ENCODE assay signal across 7 cellular contexts in genomic region chr2:39665811-39666488, GRCh38. TPM values are rescaled to one million over a fixed set of nuclear protein-coding genes. Genes with fewer than 3 reads are reported as not detected.
A peak's percentile ranks its signal among the peaks of the same experiment; 100 is the strongest.
DNase-seq lines count a peak whose midpoint lies in the region; ATAC-seq and TF ChIP-seq lines count a peak whose summit lies in the region.

TMEM178A (plus strand) TSS chr2:39665917; CDS start chr2:39665975, 58 bp downstream.

- CTCF ChIA-PET in PC-9 (lab: Charles Lee) = no interaction called here

- peaks cover 24% of the 10 kb centered on the region for H3K27me3 Mint-ChIP-seq in nephron progenitor cell (ENCODE audit: low read depth, poor library complexity)

- H3K27me3 ChIP-seq in esophagus muscularis mucosa (peaks cover 0 to 45% (median 3%) of the 10 kb centered on the region in 4 donors), PC-9 (ENCODE audit: insufficient read depth, low read depth) (0 out of 2 replicates have a peak, but pooled peaks cover 4% of the 10 kb centered on the region)

- peaks cover 30% of the 10 kb centered on the region for H3K4me1 Mint-ChIP-seq in nephron progenitor cell

- peak within 1 kb of the TSS; percentile 94 for H3K4me3 Mint-ChIP-seq in nephron progenitor cell

- H3K4me2 ChIP-seq in PC-9 = no peak within 1 kb of the TSS

- no peaks in the 10 kb centered on the region for H3K9me2 ChIP-seq in PC-9 (ENCODE audit: insufficient read depth)

- no TSS peak for BruUV-seq in PC-9 (replicated peaks; lab: Mats Ljungman, UMichigan)

- peak within 1 kb of the TSS; percentile 87 for H3K27ac Mint-ChIP-seq in nephron progenitor cell

- H3K79me2 ChIP-seq in PC-9 (ENCODE audit: low read depth) = no peaks in the 10 kb centered on the region

- H3K36me3 Mint-ChIP-seq in nephron progenitor cell (ENCODE audit: low read depth) = no peaks in the 10 kb centered on the region

- H3K36me3 ChIP-seq in SK-N-MC (ENCODE audit: insufficient read depth, low read length) = no peaks in the 10 kb centered on the region
- H3K36me3 ChIP-seq in esophagus muscularis mucosa = no peaks in the 10 kb centered on the region
- H3K36me3 ChIP-seq in PC-9 (ENCODE audit: low read depth) = no peaks in the 10 kb centered on the region

- H3K4me1 ChIP-seq in esophagus muscularis mucosa (peaks cover 14 to 32% (median 22%) of the 10 kb centered on the region in 4 donors), PC-9 (replicated peaks; ENCODE audit: insufficient read depth) (no peaks in the 10 kb centered on the region)

- H3K27ac ChIP-seq in SK-N-MC (no peak within 1 kb of the TSS), esophagus muscularis mucosa (replicated peaks in 1 of 4) (peak within 1 kb of the TSS in 3 of 4 donors; percentile 9 to 60 (median 50)), PC-9 (no peak within 1 kb of the TSS)

- no peak for TF ChIP-seq CTCF in esophagus muscularis mucosa (IDR thresholded peaks at IDR 0.05)
- no peak for TF ChIP-seq CTCF in nephron progenitor cell (IDR thresholded peaks at IDR 0.05)
- TF ChIP-seq CTCF in PC-9 (conservative IDR thresholded peaks at IDR 0.05) = no peak

- H3K9me3 Mint-ChIP-seq in nephron progenitor cell = no peaks in the 10 kb centered on the region

- H3K4me3 ChIP-seq in SK-N-MC (peak within 1 kb of the TSS; percentile 71), esophagus muscularis mucosa (peak within 1 kb of the TSS; percentile 71 to 78 (median 71)), PC-9 (no peak within 1 kb of the TSS)

- TF ChIP-seq POLR2A in esophagus muscularis mucosa (IDR thresholded peaks at IDR 0.05; ENCODE audit: low read depth) = no peak

- intact Hi-C loops in esophagus muscularis mucosa (cut with DNase I) = no loop called here
- intact Hi-C loops in PC-9 (cut with micrococcal nuclease; ENCODE audit: unreplicated experiment) = no loop called here

- H3K9me3 ChIP-seq in SK-N-MC (ENCODE audit: low read depth, low read length) (no peaks in the 10 kb centered on the region), esophagus muscularis mucosa (no peaks in the 10 kb centered on the region), PC-9 (ENCODE audit: insufficient read depth, low read depth) (no peaks in the 10 kb centered on the region)

- H4K20me1 ChIP-seq in PC-9 (ENCODE audit: insufficient read depth) = no peaks in the 10 kb centered on the region

- POLR2A ChIA-PET in PC-9 (lab: Charles Lee; ENCODE audit: unreplicated experiment) = no interaction called here

- H3F3A ChIP-seq in PC-9 (ENCODE audit: insufficient read depth, low read depth) = no peaks in the 10 kb centered on the region

- peak; percentile 51 for ATAC-seq in GM18511 (IDR thresholded peaks at IDR 0.05; ENCODE audit: unreplicated experiment)
- ATAC-seq in GM21423 (IDR thresholded peaks at IDR 0.05; ENCODE audit: unreplicated experiment) = no peak

- no peak within 1 kb of the TSS for H3K9ac ChIP-seq in SK-N-MC (ENCODE audit: insufficient read length)

- TF ChIP-seq EP300 in esophagus muscularis mucosa (IDR thresholded peaks at IDR 0.05) = no peak

- WGBS in esophagus muscularis mucosa = under 1% methylated on average over 32 of the region's 90 CpGs

- DNase-seq in SK-N-MC (ENCODE audit: low read depth, low spot score) = no peak
- DNase-seq in esophagus muscularis mucosa (ENCODE audit: extremely low spot score) = no peak
- peak; percentile 63 for DNase-seq in nephron progenitor cell
- DNase-seq in PC-9 = no peak
- no peak for DNase-seq in NCI-H2029 (lab: John Stamatoyannopoulos, UW)

- H2AFZ ChIP-seq in PC-9 = no peak within 1 kb of the TSS

RNA-seq across cellular contexts. Expression of gene TMEM178A, which starts in this region (rescaled TPM):
- 1 to 10 TPM; 1.2 to 5.0 (median 3.6) TPM for total RNA-seq in esophagus muscularis mucosa
- 2.8 and 2.9 TPM in 2 replicates for total RNA-seq in PC-9 (2021)

Comparison
In these comparisons a context has a peak if more than half of its experiments do, and no peak if none do; other contexts are left out.
1. H3K27ac ChIP-seq: peak in esophagus muscularis mucosa (3 of 4); none in SK-N-MC (single experiment) and PC-9 (single experiment).